Comparison of ENCODE assay signal across 26 cellular contexts in genomic region chr19:39275578-39275977, GRCh38. TPM values are rescaled to one million over a fixed set of nuclear protein-coding genes. Genes with fewer than 3 reads are reported as not detected.
DNase-seq lines count a peak whose midpoint lies in the region; FAIRE-seq and TF ChIP-seq lines count a peak whose summit lies in the region.
"Had no signal": no experiment of that assay in that cellular context is flagged by ENCODE, and none has a peak within 500 bp of the region (broad histone marks: within the 10 kb centered on the region; RNA-seq: fewer than 3 reads in every experiment).

No MANE protein-coding gene starts in this region.

- no peak for TF ChIP-seq CTCF in bronchial epithelial cell (IDR thresholded peaks at IDR 0.05; ENCODE audit: insufficient read depth, low read length, severe bottlenecking)
- TF ChIP-seq CTCF in spleen (IDR thresholded peaks at IDR 0.05 in 8 of 11, conservative IDR thresholded peaks at IDR 0.05 in 3 of 11) = no peak
- TF ChIP-seq CTCF in GM10248 (IDR thresholded peaks at IDR 0.05; ENCODE audit: control extremely low read depth, extremely low read depth, low read depth, missing control alignments) = no peak

- peak overlapping the region; percentile 3 for H3K27ac Mint-ChIP-seq in activated naive CD4-positive, alpha-beta T cell treated with anti-CD3 and anti-CD28 coated beads, Interleukin-2, amount 50 U/mL, for 24 hours
- H3K27ac Mint-ChIP-seq: CD4-positive, alpha-beta T cell had no signal

- H3K9me3 Mint-ChIP-seq in activated naive CD4-positive, alpha-beta T cell treated with anti-CD3 and anti-CD28 coated beads, Interleukin-2, amount 50 U/mL, for 24 hours = no peaks in the 10 kb centered on the region
- H3K9me3 Mint-ChIP-seq: CD14-positive monocyte; CD4-positive, alpha-beta T cell; CD8-positive, alpha-beta memory T cell had no signal

- POLR2A ChIA-PET in GM10248 (lab: Yijun Ruan, JAX) = no interaction called here

- H3K36me3 Mint-ChIP-seq in activated naive CD4-positive, alpha-beta T cell treated with anti-CD3 and anti-CD28 coated beads, Interleukin-2, amount 50 U/mL, for 24 hours = no peaks in the 10 kb centered on the region
- H3K36me3 Mint-ChIP-seq: CD14-positive monocyte; CD8-positive, alpha-beta memory T cell had no signal

- DNase-seq in activated naive CD4-positive, alpha-beta T cell treated with Interleukin-2 at 50 U/mL for 16 hours = no peak
- DNase-seq in bronchial epithelial cell (ENCODE audit: low read depth) (no peak), spleen (peak; percentile 12), GM10248 (ENCODE audit: extremely low spot score) (no peak), kidney tubule cell (ENCODE audit: low spot score) (no peak)
- DNase-seq: ACHN; AML-193; BE2C; Calu3; CD4-positive, alpha-beta T cell; DMS53; DMS79 treated with DMSO at 0.1 percent for 48 hours; GF-D8; GM23248; H7; HCEC 1CT had no signal

- no peaks in the 10 kb centered on the region for H3K4me1 Mint-ChIP-seq in activated naive CD4-positive, alpha-beta T cell treated with anti-CD3 and anti-CD28 coated beads, Interleukin-2, amount 50 U/mL, for 24 hours
- H3K4me1 Mint-ChIP-seq: CD14-positive monocyte; CD8-positive, alpha-beta memory T cell had no signal

- intact Hi-C loops in spleen (cut with DNase I; ENCODE audit: low total_unique reads) = no loop called here

- H3K4me1 ChIP-seq in spleen = no peaks in the 10 kb centered on the region
- H3K4me1 ChIP-seq: BE2C; BLaER1 treated with 17β-estradiol and CSF1 and Interleukin-3, amounts not matched to agents 10 nM and 100 nM had no signal

- H3K36me3 ChIP-seq in bronchial epithelial cell (ENCODE audit: control insufficient read depth, insufficient read depth, low read length) = no peaks in the 10 kb centered on the region
- H3K36me3 ChIP-seq in spleen = no peaks in the 10 kb centered on the region
- H3K36me3 ChIP-seq: BE2C; BLaER1 treated with 17β-estradiol and CSF1 and Interleukin-3, amounts not matched to agents 10 nM and 100 nM had no signal

- CTCF ChIA-PET in GM10248 (lab: Yijun Ruan, JAX) = interaction anchor here (1.3 kb wide), 1 partner anchor 12 kb away, joined by 4 read pairs; no protein-coding TSS in a partner anchor

- H3K4me3 ChIP-seq in bronchial epithelial cell (ENCODE audit: low read depth, low read length) = no peak overlapping the region
- H3K4me3 ChIP-seq in spleen = no peak overlapping the region
- H3K4me3 ChIP-seq: A549; BLaER1 treated with 17β-estradiol and CSF1 and Interleukin-3, amounts not matched to agents 10 nM and 100 nM; GM23248 had no signal

- H3K27ac ChIP-seq in spleen = no peak overlapping the region
- H3K27ac ChIP-seq: 22Rv1; A549; BLaER1 treated with 17β-estradiol and CSF1 and Interleukin-3, amounts not matched to agents 10 nM and 100 nM; GM23248 had no signal

- H3K4me3 Mint-ChIP-seq in activated naive CD4-positive, alpha-beta T cell treated with anti-CD3 and anti-CD28 coated beads, Interleukin-2, amount 50 U/mL, for 24 hours = no peak overlapping the region
- H3K4me3 Mint-ChIP-seq: CD14-positive monocyte; CD4-positive, alpha-beta T cell; CD8-positive, alpha-beta memory T cell had no signal

- TF ChIP-seq POLR2A in spleen (IDR thresholded peaks at IDR 0.05) = no peak

- H3K27me3 ChIP-seq in bronchial epithelial cell (ENCODE audit: control insufficient read depth, insufficient read depth, low read length) = no peaks in the 10 kb centered on the region
- peaks cover 0 to 7% (median 0%) of the 10 kb centered on the region in 7 donors for H3K27me3 ChIP-seq in spleen (replicated peaks in 1 of 7)
- H3K27me3 ChIP-seq: BLaER1 treated with 17β-estradiol and CSF1 and Interleukin-3, amounts not matched to agents 10 nM and 100 nM had no signal

- 75 to 92% (median 84%) methylated on average over 5 of the region's 5 CpGs for WGBS in spleen, 5 donors

- H3K27me3 Mint-ChIP-seq in activated naive CD4-positive, alpha-beta T cell treated with anti-CD3 and anti-CD28 coated beads, Interleukin-2, amount 50 U/mL, for 24 hours = no peaks in the 10 kb centered on the region

- peak; percentile 70 for FAIRE-seq in bronchial epithelial cell (lab: Jason Lieb, UNC)
- FAIRE-seq: A549, GM12892, H1 had no signal

- H3K9me3 ChIP-seq in spleen = no peaks in the 10 kb centered on the region
- H3K9me3 ChIP-seq: A549; BE2C; BLaER1 treated with 17β-estradiol and CSF1 and Interleukin-3, amounts not matched to agents 10 nM and 100 nM had no signal

RNA-seq across cellular contexts. Expression of gene IFNL2, which starts 7.4 kb away (rescaled TPM):
- not detected in 2 replicates for total RNA-seq in bronchial epithelial cell
- not detected for total RNA-seq in spleen
- not detected for polyA plus RNA-seq in spleen
- total RNA-seq: Calu3; CD4-positive, alpha-beta T cell; CD8-positive, alpha-beta memory T cell; Daoy; G401; GM23248; H1; H7 had no signal
- polyA plus RNA-seq: A549; CD14-positive monocyte; CD8-positive, alpha-beta memory T cell; GM23248; H1 had no signal

RNA-seq across cellular contexts. Expression of gene IFNL1, which starts 20.6 kb away (rescaled TPM):
- total RNA-seq in bronchial epithelial cell (not detected in 2 replicates), spleen (not detected)
- not detected for polyA plus RNA-seq in spleen
- total RNA-seq: CD4-positive, alpha-beta T cell; CD8-positive, alpha-beta memory T cell; Daoy; G401; GM23248; H1; H7 had no signal
- polyA plus RNA-seq: A549, CD14-positive monocyte, GM23248, H1 had no signal

RNA-seq across cellular contexts. Expression of gene IFNL4, which starts 26.9 kb away (rescaled TPM):
- not detected in 2 replicates for total RNA-seq in bronchial epithelial cell
- total RNA-seq in spleen = not detected
- not detected for polyA plus RNA-seq in spleen
- total RNA-seq: Calu3; CD4-positive, alpha-beta T cell; Daoy; G401; GM23248; H1; H7 had no signal
- polyA plus RNA-seq: A549; CD14-positive monocyte; CD8-positive, alpha-beta memory T cell; GM23248; H1 had no signal

RNA-seq across cellular contexts. Expression of gene IFNL3, which starts 30.8 kb away (rescaled TPM):
- not detected in 2 replicates for total RNA-seq in bronchial epithelial cell
- not detected for total RNA-seq in spleen
- not detected for polyA plus RNA-seq in spleen
- total RNA-seq: Calu3; CD4-positive, alpha-beta T cell; CD8-positive, alpha-beta memory T cell; Daoy; G401; GM23248; H1; H7 had no signal
- polyA plus RNA-seq: A549; CD14-positive monocyte; CD8-positive, alpha-beta memory T cell; GM23248 had no signal

RNA-seq across cellular contexts. Expression of gene LRFN1, which starts 45.1 kb away (rescaled TPM):
- under 0.01 TPM in 2 replicates for total RNA-seq in bronchial epithelial cell
- total RNA-seq in spleen = 1 to 10 TPM; 2.2 to 6.0 (median 4.6) TPM
- polyA plus RNA-seq in spleen = 1 to 10 TPM in 1 of 3 donors, under 1 TPM in 2; 0.67 to 1.2 (median 0.99) TPM
- total RNA-seq: GM23248 had no signal
- polyA plus RNA-seq: GM23248 had no signal
